ENCODE assay signal across 8 cellular contexts in the genomic region with DNA sequence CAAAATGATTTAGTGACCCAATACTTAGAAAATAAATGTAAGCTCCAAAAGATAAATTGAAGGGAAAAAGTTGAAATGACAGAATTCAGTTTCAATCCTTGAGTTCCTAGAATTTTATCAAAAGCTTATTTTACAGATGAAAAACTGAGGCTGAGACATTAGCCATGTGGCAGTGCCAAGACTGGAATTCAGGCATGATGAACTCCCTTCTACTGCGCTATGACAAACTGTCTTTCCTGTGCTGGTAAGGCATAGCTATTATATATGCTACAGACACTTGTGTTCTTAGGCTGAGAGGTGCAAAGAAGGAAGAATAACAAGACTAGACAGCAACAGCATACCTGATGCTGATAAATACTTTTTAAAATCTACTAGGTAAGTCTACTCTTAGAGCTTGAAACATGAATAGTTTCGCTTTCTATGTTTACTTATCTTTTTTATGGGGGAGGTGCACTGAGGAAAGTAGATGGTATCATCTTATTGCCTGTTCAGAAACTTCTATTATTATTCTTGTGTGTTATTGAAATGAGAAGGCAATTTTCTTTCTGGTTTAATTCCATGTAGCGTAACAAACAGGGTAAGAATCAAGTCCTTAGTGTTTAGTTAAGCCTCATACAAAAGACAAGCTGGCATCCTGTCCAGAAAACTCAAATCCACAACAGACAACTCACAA. TPM values are rescaled to one million over a fixed set of nuclear protein-coding genes. Genes with fewer than 3 reads are reported as not detected.
A peak's percentile ranks its signal among the peaks of the same experiment; 100 is the strongest.
DNase-seq lines count a peak whose midpoint lies in the region; ATAC-seq and TF ChIP-seq lines count a peak whose summit lies in the region.

No MANE protein-coding gene starts in this region.

- H3K36me3 ChIP-seq in DND-41 (ENCODE audit: insufficient read depth, low read length) (peaks cover 18% of the 10 kb centered on the region), PC-3 (ENCODE audit: low read depth, low read length) (no peaks in the 10 kb centered on the region), gastrocnemius medialis (no peaks in the 10 kb centered on the region)

- no peaks in the 10 kb centered on the region for H3F3A ChIP-seq in PC-3 (ENCODE audit: low read length, unreplicated experiment)

- peaks cover 34% of the 10 kb centered on the region for H4K20me1 ChIP-seq in DND-41 (ENCODE audit: insufficient read depth, low read length)
- H4K20me1 ChIP-seq in PC-3 (ENCODE audit: low read length): no peaks in the 10 kb centered on the region

- no peaks in the 10 kb centered on the region for H3K27me3 ChIP-seq in DND-41 (ENCODE audit: insufficient read depth, low read length, poor library complexity)
- H3K27me3 ChIP-seq in PC-3 (ENCODE audit: low read length): no peaks in the 10 kb centered on the region
- H3K27me3 ChIP-seq in gastrocnemius medialis: no peaks in the 10 kb centered on the region

- H3K27ac ChIP-seq in DND-41 (ENCODE audit: low read length) (peak overlapping the region; percentile 99), PC-3 (ENCODE audit: low read length) (peak overlapping the region; percentile 8; the same call in 1 of the 2 replicates), gastrocnemius medialis (peak overlapping the region; percentile 90 to 98 (median 96))

- ATAC-seq in DND-41 (ENCODE audit: insufficient read depth, low read depth) (no peak), GM21423 (IDR thresholded peaks at IDR 0.05; ENCODE audit: unreplicated experiment) (peak; percentile 23), PC-3 (peak; percentile 14; the same call in 1 of the 2 replicates), gastrocnemius medialis (no peak), GM21619 (IDR thresholded peaks at IDR 0.05; ENCODE audit: unreplicated experiment) (no peak), HG03457 (IDR thresholded peaks at IDR 0.05; ENCODE audit: unreplicated experiment) (no peak)

- CTCF ChIA-PET in PC-3 (lab: Charles Lee): interaction anchor here (0.7 to 0.8 kb wide), 2 partner anchors 56 to 109 kb away, joined by 3 read pairs; no protein-coding TSS in a partner anchor

- POLR2A ChIA-PET in PC-3 (lab: Charles Lee; ENCODE audit: unreplicated experiment): interaction anchor here (0.6 kb wide), 1 partner anchor 37 kb away, joined by 3 read pairs; no protein-coding TSS in a partner anchor

- DNase-seq in DND-41 (no peak), PC-3 (peak; percentile 43), erythroblast (lab: John Stamatoyannopoulos, UW) (peak; percentile 59 to 67), gastrocnemius medialis (no peak), NAMALWA (ENCODE audit: low spot score) (no peak)

- H3K9ac ChIP-seq in DND-41 (ENCODE audit: low read depth, low read length) (peak overlapping the region; percentile 79), PC-3 (ENCODE audit: low read length) (peak overlapping the region; percentile 96)

- H3K9me3 ChIP-seq in DND-41 (ENCODE audit: insufficient read depth, low read length, severe bottlenecking) (no peaks in the 10 kb centered on the region), PC-3 (ENCODE audit: low read length) (no peaks in the 10 kb centered on the region), gastrocnemius medialis (no peaks in the 10 kb centered on the region)

- no peaks in the 10 kb centered on the region for H3K9me2 ChIP-seq in PC-3 (replicated peaks; ENCODE audit: low read length)

- H3K79me2 ChIP-seq in DND-41 (ENCODE audit: insufficient read depth, low read length): peaks cover 65% of the 10 kb centered on the region
- peaks cover 57% of the 10 kb centered on the region for H3K79me2 ChIP-seq in PC-3 (ENCODE audit: low read length)

- TF ChIP-seq CTCF in DND-41 (IDR thresholded peaks at IDR 0.05; ENCODE audit: borderline replicate concordance, extremely low read depth, low read length, poor library complexity, severe bottlenecking): no peak
- no peak for TF ChIP-seq CTCF in PC-3 (conservative IDR thresholded peaks at IDR 0.05; ENCODE audit: low read depth, low read length)
- TF ChIP-seq CTCF in gastrocnemius medialis (IDR thresholded peaks at IDR 0.05 in 4 of 5, conservative IDR thresholded peaks at IDR 0.05 in 1 of 5): no peak

- no TSS peak for BruUV-seq in PC-3 (replicated peaks; lab: Mats Ljungman, UMichigan)

- H3K4me1 ChIP-seq in DND-41 (ENCODE audit: insufficient read depth, low read length) (peaks cover 63% of the 10 kb centered on the region), PC-3 (ENCODE audit: insufficient read depth, low read length) (peaks cover 30% of the 10 kb centered on the region), gastrocnemius medialis (peaks cover 57 to 58% of the 10 kb centered on the region in 2 donors)

- H2AFZ ChIP-seq in DND-41 (ENCODE audit: low read depth, low read length): no peak overlapping the region
- H2AFZ ChIP-seq in PC-3 (ENCODE audit: low read length): peak overlapping the region; percentile 95

- in situ Hi-C loops in gastrocnemius medialis (cut with MboI; ENCODE audit: low sequenced_read_pairs in 4 of 4): no loop called here

- H3K4me2 ChIP-seq in DND-41 (ENCODE audit: insufficient read depth, low read length) (peak overlapping the region; percentile 90), PC-3 (ENCODE audit: low read length) (peak overlapping the region; percentile 98)

- H3K4me3 ChIP-seq in DND-41 (ENCODE audit: low read depth in 1 of 2, low read length in 2 of 2): peak overlapping the region; percentile 87 to 88; a peak in 3 of 4 replicates
- H3K4me3 ChIP-seq in PC-3 (ENCODE audit: low read length): peak overlapping the region; percentile 85
- H3K4me3 ChIP-seq in gastrocnemius medialis: peak overlapping the region; percentile 60 to 96 (median 92)

- TF ChIP-seq POLR2A in erythroblast (IDR thresholded peaks at IDR 0.05; ENCODE audit: low read length): no peak
- TF ChIP-seq POLR2A in gastrocnemius medialis (IDR thresholded peaks at IDR 0.05): no peak

- intact Hi-C loops in PC-3 (cut with micrococcal nuclease): loop anchor here (5.0 kb wide), 2 partner anchors 107 to 197 kb away; no protein-coding TSS in a partner anchor
- intact Hi-C loops in gastrocnemius medialis (cut with DNase I; ENCODE audit: low total_unique reads): loop anchor here (5.0 kb wide), 3 partner anchors 92 to 1338 kb away; a partner anchor contains a TSS

RNA-seq across cellular contexts. Expression of a gene that starts 1.8 kb away (rescaled TPM):
- total RNA-seq in PC-3 (2014; rRNA removed) (10.0 and 12.1 TPM in 2 replicates), gastrocnemius medialis (10 to 100 TPM in 2 of 4 donors, 1 to 10 TPM in 2; 6.6 to 19.6 (median 10.7) TPM)

Comparison
In these comparisons a context has a peak if more than half of its experiments do, and no peak if none do; other contexts are left out.
1. ATAC-seq: peak in GM21423 (single experiment) and PC-3 (single experiment); none in DND-41 (single experiment), gastrocnemius medialis (0 of 2), GM21619 (single experiment) and HG03457 (single experiment).
2. DNase-seq: peak in PC-3 (single experiment) and erythroblast (2 of 2); none in DND-41 (single experiment), gastrocnemius medialis (0 of 2) and NAMALWA (single experiment).
3. H3K27ac ChIP-seq: peak in every context shown above with its lines; median percentile 99 in DND-41; 96 in gastrocnemius medialis; 8 in PC-3.
4. Peak in every context shown above with its lines, with median percentiles within 50 percentile points of each other: H3K4me3 ChIP-seq.